13 cellular contexts compared by ENCODE assay signal in the genomic region with DNA sequence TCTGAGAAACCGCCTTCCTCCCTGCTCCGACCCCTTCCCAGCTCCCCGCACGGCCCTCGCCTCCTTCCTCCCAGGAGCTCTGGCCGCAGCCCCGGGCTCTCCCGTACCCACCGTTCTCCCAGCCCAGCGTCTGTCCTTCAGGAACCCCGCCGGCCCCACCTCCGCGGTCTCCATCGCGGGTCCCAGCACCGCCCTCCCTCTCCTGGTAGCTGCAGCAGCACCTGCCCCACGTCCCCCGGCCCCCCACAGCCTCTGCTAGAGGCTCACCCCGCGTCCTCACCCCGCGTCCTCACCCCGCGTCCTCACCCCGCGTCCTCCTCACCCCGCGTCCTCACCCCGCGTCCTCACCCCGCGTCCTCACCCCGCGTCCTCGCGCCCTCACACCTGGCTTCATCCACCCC.
"Had no signal": no experiment of that assay in that cellular context is flagged by ENCODE, and none has a peak within 500 bp of the region (broad histone marks: within the 10 kb centered on the region; RNA-seq: fewer than 3 reads in every experiment).

No MANE protein-coding gene starts in this region.

- H3K9me3 ChIP-seq: colonic mucosa, tibial nerve had no signal

- H3K4me3 Mint-ChIP-seq: activated CD8-positive, alpha-beta T cell treated with anti-CD3 and anti-CD28 coated beads for 36 hours; activated T-cell treated with anti-CD3 and anti-CD28 coated beads, Interleukin-2, amount 50 U/mL, for 72 hours; effector memory CD8-positive, alpha-beta T cell; natural killer cell had no signal

- H3K4me1 Mint-ChIP-seq: natural killer cell had no signal

- H3K9me3 Mint-ChIP-seq: activated CD8-positive, alpha-beta T cell treated with anti-CD3 and anti-CD28 coated beads for 36 hours; activated T-cell treated with anti-CD3 and anti-CD28 coated beads, Interleukin-2, amount 50 U/mL, for 72 hours; effector memory CD8-positive, alpha-beta T cell; natural killer cell had no signal

- H3K27me3 ChIP-seq: cardiac muscle cell had no signal

- H3K27ac ChIP-seq: cardiac muscle cell, colonic mucosa, tibial nerve, VCaP had no signal

- H3K4me3 ChIP-seq: cardiac muscle cell, colonic mucosa, tibial nerve had no signal

- ATAC-seq: activated CD8-positive, alpha-beta T cell treated with anti-CD3 and anti-CD28 coated beads for 36 hours; activated T-cell treated with anti-CD3 and anti-CD28 coated beads, Interleukin-2, amount 50 U/mL, for 72 hours; effector memory CD8-positive, alpha-beta T cell; natural killer cell had no signal

- H3K36me3 ChIP-seq: cardiac muscle cell, colonic mucosa, tibial nerve had no signal

- H3K4me1 ChIP-seq: colonic mucosa had no signal

- H3K27ac Mint-ChIP-seq: activated CD8-positive, alpha-beta T cell treated with anti-CD3 and anti-CD28 coated beads for 36 hours; activated T-cell treated with anti-CD3 and anti-CD28 coated beads, Interleukin-2, amount 50 U/mL, for 72 hours; effector memory CD8-positive, alpha-beta T cell; natural killer cell had no signal

- DNase-seq: activated CD4-positive, alpha-beta T cell treated with anti-CD3 and anti-CD28 coated beads for 4 hours; activated CD8-positive, alpha-beta memory T cell treated with anti-CD3 and anti-CD28 coated beads, Interleukin-2, amount 50 U/mL, for 4 hours; activated CD8-positive, alpha-beta T cell treated with anti-CD3 and anti-CD28 coated beads for 36 hours; activated naive CD4-positive, alpha-beta T cell; activated T-cell treated with anti-CD3 and anti-CD28 coated beads, Interleukin-2, amount 50 U/mL, for 72 hours; colonic mucosa; effector memory CD8-positive, alpha-beta T cell; hippocampal formation; mammary epithelial cell; natural killer cell had no signal

- H3K36me3 Mint-ChIP-seq: natural killer cell had no signal
